In the genomic region with DNA sequence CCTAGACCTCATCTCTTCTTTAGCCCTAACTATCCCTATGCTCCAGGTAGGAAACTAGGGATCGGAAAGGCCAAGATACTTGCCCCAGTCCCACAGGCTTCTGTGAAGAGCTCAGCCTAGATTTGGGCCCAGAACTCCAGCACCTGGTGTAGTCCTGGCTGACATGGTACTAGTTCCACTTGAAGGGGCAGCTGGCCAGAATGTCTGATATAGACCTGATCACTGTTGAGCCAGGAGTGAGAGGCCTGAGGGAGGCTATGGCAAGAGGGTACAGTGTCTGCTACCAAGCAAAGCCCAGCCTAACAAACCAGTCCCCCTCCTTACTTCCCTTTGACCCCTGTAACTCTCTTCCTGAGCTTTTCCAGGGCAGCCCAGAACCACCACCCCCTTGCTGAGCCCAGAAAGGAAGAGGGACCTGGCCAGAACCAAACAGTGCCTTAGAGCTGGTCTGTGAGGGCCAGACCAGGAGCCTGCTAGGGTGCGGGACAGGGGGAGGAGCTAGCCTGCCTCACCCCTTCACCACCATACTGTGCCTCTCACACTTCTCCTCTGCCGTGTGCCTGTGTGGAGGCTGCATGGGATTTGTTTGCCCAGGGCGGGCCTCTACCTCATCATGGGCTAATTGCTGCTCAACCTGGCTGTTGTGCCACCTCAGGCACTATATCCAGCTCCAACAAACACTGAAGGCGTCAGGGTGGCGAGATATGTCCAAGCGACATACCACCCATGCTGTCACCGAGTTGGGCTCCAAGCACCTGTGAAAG, we compare ENCODE assay signal across 1 cellular context.
TF ChIP-seq lines count a peak whose summit lies in the region.

No MANE protein-coding gene starts in this region.

TF ChIP-seq in IMR-90, 13 proteins besides CTCF, POLR2A, EP300 and RAD21:
- TF ChIP-seq, protein P1, sequence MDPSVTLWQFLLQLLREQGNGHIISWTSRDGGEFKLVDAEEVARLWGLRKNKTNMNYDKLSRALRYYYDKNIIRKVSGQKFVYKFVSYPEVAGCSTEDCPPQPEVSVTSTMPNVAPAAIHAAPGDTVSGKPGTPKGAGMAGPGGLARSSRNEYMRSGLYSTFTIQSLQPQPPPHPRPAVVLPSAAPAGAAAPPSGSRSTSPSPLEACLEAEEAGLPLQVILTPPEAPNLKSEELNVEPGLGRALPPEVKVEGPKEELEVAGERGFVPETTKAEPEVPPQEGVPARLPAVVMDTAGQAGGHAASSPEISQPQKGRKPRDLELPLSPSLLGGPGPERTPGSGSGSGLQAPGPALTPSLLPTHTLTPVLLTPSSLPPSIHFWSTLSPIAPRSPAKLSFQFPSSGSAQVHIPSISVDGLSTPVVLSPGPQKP (IDR thresholded peaks at IDR 0.05; ENCODE audit: borderline replicate concordance, low read depth, low read length): no peak
- TF ChIP-seq MAZ (IDR thresholded peaks at IDR 0.05; ENCODE audit: borderline replicate concordance, low read depth, low read length): no peak
- no peak for TF ChIP-seq NFE2L2 (IDR thresholded peaks at IDR 0.05; ENCODE audit: low read depth, low read length)
- no peak for TF ChIP-seq MAFK (IDR thresholded peaks at IDR 0.05; ENCODE audit: low read depth, low read length)
- TF ChIP-seq FOS (IDR thresholded peaks at IDR 0.05; ENCODE audit: low read depth, low read length): no peak
- TF ChIP-seq RFX5 (IDR thresholded peaks at IDR 0.05; ENCODE audit: low read depth, low read length): no peak
- no peak for TF ChIP-seq SMC3 (IDR thresholded peaks at IDR 0.05; ENCODE audit: low read depth, low read length)
- TF ChIP-seq CHD1 (IDR thresholded peaks at IDR 0.05; ENCODE audit: low read depth, low read length): no peak
- TF ChIP-seq RCOR1 (IDR thresholded peaks at IDR 0.05; ENCODE audit: insufficient replicate concordance, low read length): no peak
- no peak for TF ChIP-seq CEBPB (IDR thresholded peaks at IDR 0.05; ENCODE audit: low read depth, low read length)
- TF ChIP-seq, protein P2, sequence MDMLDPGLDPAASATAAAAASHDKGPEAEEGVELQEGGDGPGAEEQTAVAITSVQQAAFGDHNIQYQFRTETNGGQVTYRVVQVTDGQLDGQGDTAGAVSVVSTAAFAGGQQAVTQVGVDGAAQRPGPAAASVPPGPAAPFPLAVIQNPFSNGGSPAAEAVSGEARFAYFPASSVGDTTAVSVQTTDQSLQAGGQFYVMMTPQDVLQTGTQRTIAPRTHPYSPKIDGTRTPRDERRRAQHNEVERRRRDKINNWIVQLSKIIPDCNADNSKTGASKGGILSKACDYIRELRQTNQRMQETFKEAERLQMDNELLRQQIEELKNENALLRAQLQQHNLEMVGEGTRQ (IDR thresholded peaks at IDR 0.05; ENCODE audit: low read depth, low read length): no peak
- TF ChIP-seq MXI1 (IDR thresholded peaks at IDR 0.05; ENCODE audit: borderline replicate concordance, low read depth, low read length): no peak
